ENCODE assay signal across 31 cellular contexts in the genomic region with DNA sequence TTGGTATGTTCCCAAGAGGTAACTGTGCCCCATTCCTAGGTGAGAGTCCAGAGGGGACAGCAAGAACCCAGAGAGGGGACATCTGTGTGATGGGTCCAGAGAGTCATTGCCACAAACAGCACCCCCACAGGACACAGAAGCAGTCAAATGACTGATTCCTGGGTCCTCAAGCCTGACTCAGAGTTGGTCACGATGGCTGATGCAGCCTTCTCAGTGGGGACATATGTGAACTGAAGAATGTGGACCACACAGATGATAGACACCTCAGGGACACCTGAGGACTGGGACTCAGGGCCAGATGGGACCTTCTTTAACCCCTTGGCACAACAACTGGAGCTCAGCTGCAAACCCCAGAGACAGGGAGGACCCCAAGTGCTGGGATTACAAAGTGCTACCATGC.
"Had no signal": no experiment of that assay in that cellular context is flagged by ENCODE, and none has a peak within 500 bp of the region (broad histone marks: within the 10 kb centered on the region; RNA-seq: fewer than 3 reads in every experiment).

No MANE protein-coding gene starts in this region.

- H3K9me3 ChIP-seq: adrenal gland, body of pancreas, colonic mucosa, gastrocnemius medialis had no signal

- H3K27me3 Mint-ChIP-seq: activated CD4-positive, alpha-beta memory T cell treated with anti-CD3 and anti-CD28 coated beads for 36 hours; activated CD4-positive, alpha-beta T cell treated with anti-CD3 and anti-CD28 coated beads, Interleukin-2, amount 10 ng/mL, durations not matched to agents 24 days and 14 days; activated CD8-positive, alpha-beta memory T cell treated with anti-CD3 and anti-CD28 coated beads, Interleukin-2, amount 10 ng/mL, durations not matched to agents 7 days and 5 days; activated naive CD4-positive, alpha-beta T cell treated with anti-CD3 and anti-CD28 coated beads, Interleukin-2, amount 10 ng/mL, durations not matched to agents 7 days and 5 days had no signal

- H3K4me1 Mint-ChIP-seq: activated CD8-positive, alpha-beta memory T cell treated with anti-CD3 and anti-CD28 coated beads, Interleukin-2, amount 10 ng/mL, durations not matched to agents 7 days and 5 days; activated naive CD4-positive, alpha-beta T cell treated with anti-CD3 and anti-CD28 coated beads, Interleukin-2, amount 10 ng/mL, durations not matched to agents 7 days and 5 days had no signal

- H3K27ac Mint-ChIP-seq: activated CD4-positive, alpha-beta memory T cell treated with anti-CD3 and anti-CD28 coated beads for 36 hours; activated CD4-positive, alpha-beta T cell treated with anti-CD3 and anti-CD28 coated beads for 36 hours; activated CD4-positive, alpha-beta T cell treated with anti-CD3 and anti-CD28 coated beads, Interleukin-2, amount 10 ng/mL, durations not matched to agents 24 days and 14 days; activated CD8-positive, alpha-beta memory T cell treated with anti-CD3 and anti-CD28 coated beads, Interleukin-2, amount 10 ng/mL, durations not matched to agents 7 days and 5 days; activated CD8-positive, alpha-beta T cell treated with anti-CD3 and anti-CD28 coated beads, Interleukin-2, amount 10 ng/mL, durations not matched to agents 7 days and 5 days; activated naive CD4-positive, alpha-beta T cell treated with anti-CD3 and anti-CD28 coated beads, Interleukin-2, amount 10 ng/mL, durations not matched to agents 7 days and 5 days; activated naive CD4-positive, alpha-beta T cell treated with anti-CD3 and anti-CD28 coated beads, Interleukin-2, amount 50 U/mL, for 72 hours; activated T-helper 1 cell treated with anti-CD3 and anti-CD28 coated beads, Interleukin-12 subunit alpha, Interleukin-12 subunit beta, Interleukin-2, Interleukin-4 antibody, amounts not matched to agents 30 ng/mL and 10 ng/mL and 1 ng/mL, durations not matched to agents 14 hours and 24 hours and 36 hours; dendritic cell treated with granulocyte-macrophage colony-stimulating factor and Interleukin-4, amounts not matched to agents 40 ng/mL and 50 ng/mL, for 4 days; endodermal cell had no signal

- ATAC-seq: activated CD4-positive, alpha-beta T cell treated with anti-CD3 and anti-CD28 coated beads for 36 hours; activated CD8-positive, alpha-beta memory T cell treated with anti-CD3 and anti-CD28 coated beads, Interleukin-2, amount 10 ng/mL, durations not matched to agents 7 days and 5 days; activated CD8-positive, alpha-beta T cell treated with anti-CD3 and anti-CD28 coated beads, Interleukin-2, amount 10 ng/mL, durations not matched to agents 7 days and 5 days; body of pancreas; esophagus mucosa; gastrocnemius medialis had no signal

- H3K36me3 Mint-ChIP-seq: activated CD4-positive, alpha-beta memory T cell treated with anti-CD3 and anti-CD28 coated beads for 36 hours; activated CD8-positive, alpha-beta memory T cell treated with anti-CD3 and anti-CD28 coated beads, Interleukin-2, amount 10 ng/mL, durations not matched to agents 7 days and 5 days; activated naive CD4-positive, alpha-beta T cell treated with anti-CD3 and anti-CD28 coated beads, Interleukin-2, amount 10 ng/mL, durations not matched to agents 7 days and 5 days had no signal

- H3K27ac ChIP-seq: adrenal gland, body of pancreas, cardiac muscle cell, colonic mucosa, dorsolateral prefrontal cortex, gastrocnemius medialis had no signal

- H3K36me3 ChIP-seq: adrenal gland, cardiac muscle cell, colonic mucosa, gastrocnemius medialis had no signal

- H3K9me3 Mint-ChIP-seq: activated CD4-positive, alpha-beta T cell treated with anti-CD3 and anti-CD28 coated beads, Interleukin-2, amount 10 ng/mL, durations not matched to agents 24 days and 14 days; dendritic cell treated with granulocyte-macrophage colony-stimulating factor and Interleukin-4, amounts not matched to agents 40 ng/mL and 50 ng/mL, for 4 days had no signal

- H3K4me1 ChIP-seq: adrenal gland, colonic mucosa had no signal

- H3K4me3 ChIP-seq: adrenal gland, body of pancreas, cardiac muscle cell, colonic mucosa, dorsolateral prefrontal cortex, gastrocnemius medialis had no signal

- H3K27me3 ChIP-seq: adrenal gland, body of pancreas, cardiac muscle cell, colonic mucosa, dorsolateral prefrontal cortex, gastrocnemius medialis had no signal

- DNase-seq: activated CD4-positive, alpha-beta memory T cell treated with anti-CD3 and anti-CD28 coated beads for 36 hours; activated CD4-positive, alpha-beta T cell treated with anti-CD3 and anti-CD28 coated beads for 36 hours; activated CD4-positive, alpha-beta T cell treated with anti-CD3 and anti-CD28 coated beads, Interleukin-2, amount 10 ng/mL, durations not matched to agents 24 days and 14 days; activated CD4-positive, CD25-positive, alpha-beta regulatory T cell; activated CD4-positive, CD25-positive, alpha-beta regulatory T cell treated with anti-CD3 and anti-CD28 coated beads, Interleukin-2, amount 50 U/mL, for 72 hours; activated CD8-positive, alpha-beta memory T cell treated with anti-CD3 and anti-CD28 coated beads, Interleukin-2, amount 10 ng/mL, durations not matched to agents 7 days and 5 days; activated CD8-positive, alpha-beta memory T cell treated with anti-CD3 and anti-CD28 coated beads, Interleukin-2, amount 50 U/mL, for 4 hours; activated CD8-positive, alpha-beta T cell treated with anti-CD3 and anti-CD28 coated beads, Interleukin-2, amount 10 ng/mL, durations not matched to agents 7 days and 5 days; activated gamma-delta T cell; activated naive CD4-positive, alpha-beta T cell; activated naive CD4-positive, alpha-beta T cell treated with anti-CD3 and anti-CD28 coated beads, Interleukin-2, amount 10 ng/mL, durations not matched to agents 7 days and 5 days; activated T-cell treated with anti-CD3 and anti-CD28 coated beads, Interleukin-2, amount 50 U/mL, for 1 hour; activated T-cell treated with anti-CD3 and anti-CD28 coated beads, Interleukin-2, amount 50 U/mL, for 48 hours; amygdala; aorta; body of pancreas; central memory CD4-positive, alpha-beta T cell; cerebellar nuclear complex; colonic mucosa; dorsolateral prefrontal cortex; effector memory CD4-positive, alpha-beta T cell; endodermal cell; foreskin fibroblast; gastrocnemius medialis; glutamatergic neuron had no signal

- H3K4me3 Mint-ChIP-seq: activated CD4-positive, alpha-beta memory T cell treated with anti-CD3 and anti-CD28 coated beads for 36 hours; activated CD4-positive, alpha-beta T cell treated with anti-CD3 and anti-CD28 coated beads for 36 hours; activated CD4-positive, alpha-beta T cell treated with anti-CD3 and anti-CD28 coated beads, Interleukin-2, amount 10 ng/mL, durations not matched to agents 24 days and 14 days; activated CD8-positive, alpha-beta memory T cell treated with anti-CD3 and anti-CD28 coated beads, Interleukin-2, amount 10 ng/mL, durations not matched to agents 7 days and 5 days; activated CD8-positive, alpha-beta T cell treated with anti-CD3 and anti-CD28 coated beads, Interleukin-2, amount 10 ng/mL, durations not matched to agents 7 days and 5 days; activated naive CD4-positive, alpha-beta T cell treated with anti-CD3 and anti-CD28 coated beads, Interleukin-2, amount 10 ng/mL, durations not matched to agents 7 days and 5 days; activated T-helper 1 cell treated with anti-CD3 and anti-CD28 coated beads, Interleukin-12 subunit alpha, Interleukin-12 subunit beta, Interleukin-2, Interleukin-4 antibody, amounts not matched to agents 30 ng/mL and 10 ng/mL and 1 ng/mL, durations not matched to agents 14 hours and 24 hours and 36 hours; dendritic cell treated with granulocyte-macrophage colony-stimulating factor and Interleukin-4, amounts not matched to agents 40 ng/mL and 50 ng/mL, for 4 days; endodermal cell had no signal
